Comparison of ENCODE assay signal across 9 cellular contexts in the genomic region with DNA sequence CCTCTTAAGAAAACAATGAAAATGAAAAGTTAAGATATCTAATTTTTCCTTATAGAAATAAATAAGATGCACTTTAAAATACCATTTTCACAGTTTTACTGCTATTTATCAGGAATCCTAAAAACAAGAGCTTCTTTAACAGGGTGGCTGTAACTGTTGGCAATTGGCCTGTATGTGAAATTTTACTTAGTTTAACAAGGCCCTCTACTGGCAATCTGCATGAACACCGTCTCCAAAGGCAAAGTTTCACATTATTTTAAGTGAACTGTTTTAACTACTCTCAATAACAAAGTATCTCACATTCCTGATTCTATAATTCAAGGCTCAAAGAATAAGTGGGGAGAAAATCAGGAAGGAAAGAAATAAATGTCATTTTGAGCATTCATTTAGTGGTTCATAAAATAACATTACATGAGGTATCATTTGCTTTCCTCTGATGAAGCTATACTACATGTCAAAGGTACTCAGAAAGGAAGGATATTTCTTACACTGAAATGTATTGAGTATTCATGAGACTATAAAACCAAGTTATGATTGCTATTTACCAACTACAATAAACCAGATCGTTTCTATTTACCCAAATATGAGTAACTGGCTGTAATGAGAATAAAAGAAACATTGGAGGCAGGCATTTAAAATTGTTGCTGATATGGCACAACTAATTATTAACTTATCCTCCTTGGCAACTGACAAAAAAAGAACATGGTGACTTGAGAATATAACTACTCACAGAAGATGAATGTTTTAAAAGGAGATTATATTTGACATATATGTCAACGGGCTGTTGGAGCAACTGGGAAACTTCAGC. TPM values are rescaled to one million over a fixed set of nuclear protein-coding genes. Genes with fewer than 3 reads are reported as not detected.
A peak's percentile ranks its signal among the peaks of the same experiment; 100 is the strongest.
DNase-seq lines count a peak whose midpoint lies in the region; ATAC-seq and TF ChIP-seq lines count a peak whose summit lies in the region.
"Had no signal": no experiment of that assay in that cellular context is flagged by ENCODE, and none has a peak within 500 bp of the region (broad histone marks: within the 10 kb centered on the region; RNA-seq: fewer than 3 reads in every experiment).

No MANE protein-coding gene starts in this region.

- no peak overlapping the region for H3K27ac ChIP-seq in coronary artery

- DNase-seq in GM10248 (ENCODE audit: extremely low spot score) (peak; percentile 24), NCI-H748 (lab: John Stamatoyannopoulos, UW; ENCODE audit: unreplicated experiment) (peak; percentile 53), coronary artery (ENCODE audit: low spot score) (no peak), myocyte (ENCODE audit: low read depth) (peak; percentile 59), HK-2 (ENCODE audit: unreplicated experiment) (no peak)
- DNase-seq: activated B cell treated with CpG ODN at 0.5 μM for 24 hours had no signal

- POLR2A ChIA-PET in GM10248 (lab: Yijun Ruan, JAX) = no interaction called here

- CTCF ChIA-PET in GM10248 (lab: Yijun Ruan, JAX) = interaction anchor here (0.8 to 1.8 kb wide), 8 partner anchors 13 to 1014 kb away, joined by 3 to 6 read pairs (median 3); no protein-coding TSS in a partner anchor

- no peak overlapping the region for H3K4me3 ChIP-seq in coronary artery

- ATAC-seq in HG02870 (IDR thresholded peaks at IDR 0.05; ENCODE audit: unreplicated experiment) (peak; percentile 75), HG02642 (IDR thresholded peaks at IDR 0.05; ENCODE audit: poor library complexity, unreplicated experiment) (no peak), GM21515 (IDR thresholded peaks at IDR 0.05; ENCODE audit: unreplicated experiment) (no peak)

- TF ChIP-seq CTCF in GM10248 (IDR thresholded peaks at IDR 0.05; ENCODE audit: control extremely low read depth, extremely low read depth, low read depth, missing control alignments) (peak; percentile 47), coronary artery (IDR thresholded peaks at IDR 0.05) (peak; percentile 22)

RNA-seq across cellular contexts. Expression of gene NCKAP5, which starts 7.0 kb away (rescaled TPM):
- 0.31 and 0.53 TPM in 2 replicates for total RNA-seq in myocyte
- 0.16 TPM for polyA plus RNA-seq in myocyte (2012)
- total RNA-seq: activated B cell treated with CpG ODN at 0.5 μM for 24 hours had no signal

Comparison
In these comparisons a context has a peak if more than half of its experiments do, and no peak if none do; other contexts are left out.
1. DNase-seq: peak in GM10248 (single experiment), NCI-H748 (single experiment) and myocyte (single experiment); none in coronary artery (single experiment) and HK-2 (single experiment).